Comparison of ENCODE assay signal across 9 cellular contexts in the genomic region with DNA sequence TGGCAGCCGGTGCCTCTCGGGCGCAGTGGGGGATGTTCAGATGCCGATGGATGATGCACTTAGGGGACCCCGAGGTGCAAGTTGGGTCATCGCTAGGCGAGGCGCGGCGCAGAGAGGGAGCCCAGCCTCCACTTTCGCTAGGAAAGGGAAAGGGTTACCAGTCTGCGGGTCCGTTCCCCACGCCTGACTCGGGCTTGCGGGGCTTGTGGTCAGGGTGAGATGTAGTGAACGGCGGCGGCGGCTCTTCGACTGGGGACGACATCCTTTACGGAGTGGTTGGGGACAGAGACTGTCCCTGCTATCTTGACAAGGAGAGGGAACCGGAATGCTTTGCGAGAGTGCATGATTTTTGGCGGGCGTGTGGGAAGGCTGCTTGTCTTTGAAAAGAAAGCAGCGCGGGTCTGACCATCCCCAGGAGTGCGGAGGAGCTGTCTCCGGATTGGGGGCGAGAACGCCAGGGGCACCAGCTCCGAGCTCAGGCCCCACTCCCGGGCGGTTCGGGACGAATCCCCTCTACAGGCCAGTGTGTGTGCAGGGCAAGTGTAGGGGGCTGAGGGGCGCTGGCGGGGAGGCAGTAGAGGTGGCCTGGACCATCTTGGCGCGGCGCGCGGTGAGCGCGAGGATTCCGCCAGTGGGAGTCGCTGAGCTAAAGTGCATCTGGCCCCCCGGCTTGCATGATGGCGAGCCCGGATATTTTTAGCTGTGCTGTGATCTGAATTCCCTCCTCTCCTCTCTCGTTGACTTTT. TPM values are rescaled to one million over a fixed set of nuclear protein-coding genes. Genes with fewer than 3 reads are reported as not detected.
A peak's percentile ranks its signal among the peaks of the same experiment; 100 is the strongest.
DNase-seq lines count a peak whose midpoint lies in the region; ATAC-seq and TF ChIP-seq lines count a peak whose summit lies in the region.
"Had no signal": no experiment of that assay in that cellular context is flagged by ENCODE, and none has a peak within 500 bp of the region (broad histone marks: within the 10 kb centered on the region; RNA-seq: fewer than 3 reads in every experiment).

No MANE protein-coding gene starts in this region.

- intact Hi-C loops in ascending aorta (cut with DNase I), result loop anchor here (5.0 to 10.0 kb wide), 3 partner anchors 102 to 281 kb away; no protein-coding TSS in a partner anchor

- H3K27me3 ChIP-seq in ascending aorta, result no peaks in the 10 kb centered on the region
- H3K27me3 ChIP-seq: BLaER1 had no signal

- ATAC-seq in omental fat pad (ENCODE audit: low FRiP score), result no peak
- no peak for ATAC-seq in GM21515 (IDR thresholded peaks at IDR 0.05; ENCODE audit: unreplicated experiment)

- H3K27ac ChIP-seq in ascending aorta (peak overlapping the region; percentile 60), temporal lobe (ENCODE audit: low read depth, low read length) (peak overlapping the region; percentile 27)
- H3K27ac ChIP-seq: BLaER1 had no signal

- no peaks in the 10 kb centered on the region for H3K9me3 ChIP-seq in ascending aorta

- H3K4me3 ChIP-seq in ascending aorta, result peak overlapping the region; percentile 54 to 82
- H3K4me3 ChIP-seq: BLaER1 had no signal

- no peaks in the 10 kb centered on the region for H3K36me3 ChIP-seq in ascending aorta
- H3K36me3 ChIP-seq: BLaER1 had no signal

- peaks cover 0 to 3% of the 10 kb centered on the region in 2 donors for H3K4me1 ChIP-seq in ascending aorta
- H3K4me1 ChIP-seq: BLaER1 had no signal

- DNase-seq in NCI-H1092 treated with DMSO at 0.1 percent for 48 hours (lab: John Stamatoyannopoulos, UW), result peak; percentile 53
- DNase-seq in NCI-H1092 (lab: John Stamatoyannopoulos, UW), result no peak
- peak in 1 of 2 donors; percentile 67 for DNase-seq in ascending aorta (ENCODE audit: low spot score in 2 of 2)
- peak; percentile 75 for DNase-seq in islet precursor cell
- no peak for DNase-seq in omental fat pad (ENCODE audit: low spot score)
- no peak for DNase-seq in SIG-M5 treated with dmso at 0.1 percent for 504 hours (lab: John Stamatoyannopoulos, UW; ENCODE audit: unreplicated experiment)

- TF ChIP-seq CTCF in ascending aorta (IDR thresholded peaks at IDR 0.05), result peak in 2 of 3 experiments; percentile 22 to 24
- TF ChIP-seq CTCF in omental fat pad (IDR thresholded peaks at IDR 0.05), result no peak

RNA-seq across cellular contexts. Expression of gene FAT3, which starts 1.1 kb away (rescaled TPM):
- total RNA-seq in ascending aorta, result 2.8 TPM
- 115 TPM for total RNA-seq in temporal lobe
- total RNA-seq in omental fat pad, result 1 to 10 TPM; 1.1 to 3.2 (median 2.2) TPM

Comparison
In these comparisons a context has a peak if more than half of its experiments do, and no peak if none do; other contexts are left out.
1. DNase-seq: peak in NCI-H1092 treated with DMSO at 0.1 percent for 48 hours (single experiment) and islet precursor cell (single experiment); none in NCI-H1092 (single experiment), omental fat pad (single experiment) and SIG-M5 treated with dmso at 0.1 percent for 504 hours (single experiment).
2. CTCF ChIP-seq: peak in ascending aorta (2 of 3); none in omental fat pad (0 of 3).
3. RNA of gene FAT3, which starts 1.1 kb away (total RNA-seq): 115 TPM in temporal lobe (single experiment); 2.8 TPM in ascending aorta (single experiment) and 1.1 to 3.2 TPM in omental fat pad; every median in the first group is over 10 times any median in the second.